1 cellular context compared by ENCODE assay signal in genomic region chr2:234963785-234964615, GRCh38.
TF ChIP-seq lines count a peak whose summit lies in the region.

No MANE protein-coding gene starts in this region.

TF ChIP-seq in HEK293, 187 proteins besides CTCF, POLR2A, EP300 and RAD21 (continued from another document and continues in another):
- TF ChIP-seq ZNF26 (tag by site-specific recombination; IDR thresholded peaks at IDR 0.05), result no peak
- TF ChIP-seq ZNF146 (tag by site-specific recombination; IDR thresholded peaks at IDR 0.05), result no peak
- no peak for TF ChIP-seq AEBP2 (tag by site-specific recombination; IDR thresholded peaks at IDR 0.05; ENCODE audit: borderline replicate concordance)
- no peak for TF ChIP-seq ZNF530 (tag by site-specific recombination; IDR thresholded peaks at IDR 0.05; ENCODE audit: low read depth)
- no peak for TF ChIP-seq ZNF214 (tag by site-specific recombination; IDR thresholded peaks at IDR 0.05; ENCODE audit: borderline replicate concordance)
- no peak for TF ChIP-seq INSM2 (tag by site-specific recombination; IDR thresholded peaks at IDR 0.05)
- TF ChIP-seq KLF7 (tag by site-specific recombination; IDR thresholded peaks at IDR 0.05; ENCODE audit: borderline replicate concordance), result no peak
- TF ChIP-seq HOXD13 (CRISPR knock-in tag; IDR thresholded peaks at IDR 0.05; ENCODE audit: borderline replicate concordance), result no peak
- TF ChIP-seq PRDM4 (tag by site-specific recombination; IDR thresholded peaks at IDR 0.05), result peak; percentile 86
- no peak for TF ChIP-seq YY1 (tag by site-specific recombination; IDR thresholded peaks at IDR 0.05)
- no peak for TF ChIP-seq ZNF513 (tag by site-specific recombination; IDR thresholded peaks at IDR 0.05)
- TF ChIP-seq KLF8 (tag by site-specific recombination; IDR thresholded peaks at IDR 0.05), result 0 out of 2 replicates have a peak, but pooled peaks have one; percentile 18
- no peak for TF ChIP-seq RBAK (tag by site-specific recombination; IDR thresholded peaks at IDR 0.05)
- no peak for TF ChIP-seq ZNF747 (tag by site-specific recombination; IDR thresholded peaks at IDR 0.05)
- TF ChIP-seq ZXDB (tag by site-specific recombination; IDR thresholded peaks at IDR 0.05), result 0 out of 2 replicates have a peak, but pooled peaks have one; percentile 25
- TF ChIP-seq ZNF169 (tag by site-specific recombination; IDR thresholded peaks at IDR 0.05), result no peak
- no peak for TF ChIP-seq ZFP3 (tag by site-specific recombination; IDR thresholded peaks at IDR 0.05; ENCODE audit: low read depth)
- TF ChIP-seq ZNF16 (tag by site-specific recombination; IDR thresholded peaks at IDR 0.05; ENCODE audit: low read depth), result no peak
- TF ChIP-seq ZNF433 (tag by site-specific recombination; IDR thresholded peaks at IDR 0.05; ENCODE audit: low read depth), result no peak
- TF ChIP-seq ZBTB21 (tag by site-specific recombination; IDR thresholded peaks at IDR 0.05), result peak; percentile 8; the same call in 1 of the 2 replicates
- no peak for TF ChIP-seq ZNF514 (tag by site-specific recombination; IDR thresholded peaks at IDR 0.05)
- TF ChIP-seq BCL6B (tag by site-specific recombination; IDR thresholded peaks at IDR 0.05), result no peak
- TF ChIP-seq ZBTB8A (tag by site-specific recombination; IDR thresholded peaks at IDR 0.05), result no peak
- no peak for TF ChIP-seq ZNF585B (tag by site-specific recombination; IDR thresholded peaks at IDR 0.05)
- TF ChIP-seq ZNF48 (tag by site-specific recombination; IDR thresholded peaks at IDR 0.05), result no peak
- TF ChIP-seq ZNF785 (tag by site-specific recombination; IDR thresholded peaks at IDR 0.05), result no peak
- no peak for TF ChIP-seq ZNF521 (tag by site-specific recombination; IDR thresholded peaks at IDR 0.05)
- TF ChIP-seq ZNF610 (tag by site-specific recombination; IDR thresholded peaks at IDR 0.05; ENCODE audit: borderline replicate concordance), result no peak
- TF ChIP-seq PRDM2 (tag by site-specific recombination; IDR thresholded peaks at IDR 0.05; ENCODE audit: borderline replicate concordance), result no peak
- no peak for TF ChIP-seq ZSCAN4 (tag by site-specific recombination; IDR thresholded peaks at IDR 0.05)
- 0 out of 2 replicates have a peak, but pooled peaks have one; percentile 38 for TF ChIP-seq PATZ1 (tag by site-specific recombination; IDR thresholded peaks at IDR 0.05)
- TF ChIP-seq SP7 (tag by site-specific recombination; IDR thresholded peaks at IDR 0.05), result peak; percentile 92
- no peak for TF ChIP-seq ZBTB11 (tag by site-specific recombination; conservative IDR thresholded peaks at IDR 0.05; ENCODE audit: low read depth)
